In genomic region chr2:31802711-31803110, GRCh38 we compare ENCODE assay signal across 1 cellular context.
A peak's percentile ranks its signal among the peaks of the same experiment; 100 is the strongest.
TF ChIP-seq lines count a peak whose summit lies in the region.

No MANE protein-coding gene starts in this region.

TF ChIP-seq in K562, 482 proteins besides CTCF, POLR2A, EP300 and RAD21 (continued from another document):
- TF ChIP-seq ZNF592 (IDR thresholded peaks at IDR 0.05) (no peak), FOSL1 (tag; conservative IDR thresholded peaks at IDR 0.05) (peak; percentile 37; the same call in 1 of the 2 replicates)
TF ChIP-seq in K562: peak in this region for 2.
